ENCODE assay signal across 25 cellular contexts in the genomic region with DNA sequence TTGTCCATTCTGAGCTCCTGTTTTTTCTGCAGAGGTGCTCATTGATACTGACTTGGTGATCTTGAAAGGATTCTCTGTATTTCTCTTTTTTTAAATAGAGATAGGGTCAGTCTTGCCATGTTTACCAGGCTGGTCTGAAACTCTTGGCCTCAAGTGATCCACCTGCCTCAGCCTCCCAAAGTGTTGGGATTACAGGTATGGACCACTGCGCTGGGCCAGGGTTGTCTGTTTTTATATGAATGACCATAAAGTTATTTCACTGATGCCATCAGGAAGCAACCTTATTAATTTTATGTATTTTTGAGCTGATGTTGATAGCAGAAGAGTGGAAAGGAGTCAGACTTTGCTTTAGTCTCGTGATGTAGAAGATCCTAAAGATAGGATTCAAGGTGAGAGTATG.
"Had no signal": no experiment of that assay in that cellular context is flagged by ENCODE, and none has a peak within 500 bp of the region (broad histone marks: within the 10 kb centered on the region; RNA-seq: fewer than 3 reads in every experiment).

No MANE protein-coding gene starts in this region.

- H3K27ac ChIP-seq: neutrophil, pancreas, psoas muscle, skin epidermis, transverse colon, vagina had no signal

- H3K27me3 ChIP-seq: pancreas, transverse colon, vagina had no signal

- H3K4me3 Mint-ChIP-seq: immature natural killer cell; memory B cell; mesothelial cell of epicardium; naive B cell; natural killer cell treated with Interleukin-12 subunit alpha and Interleukin-12 subunit beta and Interleukin-15 and Interleukin-18, amount 100 ng/mL, for 72 hours; neural crest cell; stimulated activated naive B cell treated with anti-CD40 and anti-IgM and Interleukin-4, amounts not matched to agents 10 μg/mL and 1 μg/mL and 100 μg/mL, for 72 hours; stimulated activated naive CD8-positive, alpha-beta T cell treated with anti-CD3 and anti-CD28 coated beads, Interleukin-15, Interleukin-2, amounts not matched to agents 100 ng/mL and 50 ng/mL, for 24 hours had no signal

- H3K27ac Mint-ChIP-seq: memory B cell; mesothelial cell of epicardium; natural killer cell treated with Interleukin-12 subunit alpha and Interleukin-12 subunit beta and Interleukin-15 and Interleukin-18, amount 100 ng/mL, for 72 hours; stimulated activated naive B cell treated with anti-CD40 and anti-IgM and Interleukin-4, amounts not matched to agents 10 μg/mL and 1 μg/mL and 100 μg/mL, for 72 hours; stimulated activated naive CD8-positive, alpha-beta T cell treated with anti-CD3 and anti-CD28 coated beads, Interleukin-15, Interleukin-2, amounts not matched to agents 100 ng/mL and 50 ng/mL, for 24 hours had no signal

- H3K36me3 Mint-ChIP-seq: immature natural killer cell; memory B cell; mesothelial cell of epicardium; naive B cell; natural killer cell treated with Interleukin-12 subunit alpha and Interleukin-12 subunit beta and Interleukin-15 and Interleukin-18, amount 100 ng/mL, for 72 hours; stimulated activated naive B cell treated with anti-CD40 and anti-IgM and Interleukin-4, amounts not matched to agents 10 μg/mL and 1 μg/mL and 100 μg/mL, for 72 hours had no signal

- H3K27me3 Mint-ChIP-seq: natural killer cell treated with Interleukin-12 subunit alpha and Interleukin-12 subunit beta and Interleukin-15 and Interleukin-18, amount 100 ng/mL, for 72 hours; stimulated activated naive CD8-positive, alpha-beta T cell treated with anti-CD3 and anti-CD28 coated beads, Interleukin-15, Interleukin-2, amounts not matched to agents 100 ng/mL and 50 ng/mL, for 24 hours had no signal

- H3K4me3 ChIP-seq: lung, mucosa of descending colon, pancreas, psoas muscle, skin epidermis, transverse colon, vagina had no signal

- H3K9me3 ChIP-seq: mucosa of descending colon, neutrophil, pancreas, psoas muscle, transverse colon, vagina had no signal

- H3K4me1 ChIP-seq: psoas muscle, transverse colon, vagina had no signal

- H3K4me1 Mint-ChIP-seq: mesothelial cell of epicardium, neural crest cell had no signal

- H3K36me3 ChIP-seq: neutrophil, pancreas, transverse colon, vagina had no signal

- DNase-seq: cortex of kidney; hypothalamus; immature natural killer cell; islet precursor cell; kidney glomerular epithelial cell; left colon; left ventricle myocardium superior; mucosa of descending colon; naive B cell; pancreas; psoas muscle; right cardiac atrium; stimulated activated CD4-positive, alpha-beta T cell treated with anti-CD3 and anti-CD28 coated beads, Interleukin-15, amount 100 ng/mL, for 24 hours; stimulated activated CD4-positive, alpha-beta T cell treated with anti-CD3 and anti-CD28 coated beads, Interleukin-2, amount 100 ng/mL, for 48 hours; stimulated activated naive B cell treated with anti-CD40 and anti-IgM and Interleukin-4, amounts not matched to agents 10 μg/mL and 1 μg/mL and 100 μg/mL, for 72 hours; transverse colon had no signal

- ATAC-seq: left colon; left ventricle myocardium superior; mucosa of descending colon; natural killer cell treated with Interleukin-12 subunit alpha and Interleukin-12 subunit beta and Interleukin-15 and Interleukin-18, amount 100 ng/mL, for 72 hours; pancreas; psoas muscle; right cardiac atrium; stimulated activated naive B cell treated with anti-CD40 and anti-IgM and Interleukin-4, amounts not matched to agents 10 μg/mL and 1 μg/mL and 100 μg/mL, for 72 hours had no signal

- H3K9me3 Mint-ChIP-seq: immature natural killer cell; memory B cell; mesothelial cell of epicardium; naive B cell; natural killer cell treated with Interleukin-12 subunit alpha and Interleukin-12 subunit beta and Interleukin-15 and Interleukin-18, amount 100 ng/mL, for 72 hours; neural crest cell; stimulated activated naive B cell treated with anti-CD40 and anti-IgM and Interleukin-4, amounts not matched to agents 10 μg/mL and 1 μg/mL and 100 μg/mL, for 72 hours; stimulated activated naive CD8-positive, alpha-beta T cell treated with anti-CD3 and anti-CD28 coated beads, Interleukin-15, Interleukin-2, amounts not matched to agents 100 ng/mL and 50 ng/mL, for 24 hours had no signal
